Comparison of ENCODE assay signal across 1 cellular context in the genomic region with DNA sequence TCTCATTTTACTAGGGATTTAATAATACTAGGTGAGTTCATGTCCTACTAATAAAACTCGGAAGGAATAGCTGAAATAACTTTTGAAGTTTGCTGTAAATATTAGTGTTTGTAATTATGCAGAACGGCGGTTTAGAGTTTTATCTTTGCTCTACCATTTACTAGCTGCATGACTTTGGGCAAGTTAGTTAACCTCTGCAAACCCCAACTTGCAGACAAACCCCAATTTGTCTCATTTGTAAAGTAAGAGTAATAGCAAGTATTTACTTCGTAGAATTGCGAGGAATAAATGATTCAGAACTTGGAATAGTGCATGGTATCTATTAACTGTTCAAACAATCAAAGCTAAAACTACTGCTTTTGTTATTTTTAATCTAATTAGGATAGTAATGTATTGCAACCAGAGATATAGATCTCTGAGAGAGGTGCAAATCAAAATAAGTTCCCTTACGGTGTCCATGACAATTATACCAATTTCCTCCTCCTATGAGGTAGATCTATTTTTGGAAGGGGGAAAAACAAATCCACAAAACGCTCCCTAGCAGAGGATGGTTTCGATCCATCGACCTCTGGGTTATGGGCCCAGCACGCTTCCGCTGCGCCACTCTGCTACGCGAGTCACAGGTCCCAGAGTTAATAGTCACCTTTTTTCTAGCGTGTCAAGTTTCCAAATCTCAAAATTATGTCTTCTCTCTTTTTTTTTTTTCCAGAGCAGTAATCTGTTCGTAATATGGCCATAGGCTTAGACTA.
TF ChIP-seq lines count a peak whose summit lies in the region.

No MANE protein-coding gene starts in this region.

TF ChIP-seq in K562, 482 proteins besides CTCF, POLR2A, EP300 and RAD21 (continued from another document and continues in another):
- 0 out of 4 replicates have a peak, but pooled peaks of 1 of the 2 experiments have one; percentile 8 for TF ChIP-seq SIN3A (IDR thresholded peaks at IDR 0.05; ENCODE audit: borderline replicate concordance in 2 of 2, control insufficient read depth in 1 of 2, low read depth in 2 of 2, low read length in 2 of 2)
- peak; percentile 12 to 43; a peak in 3 of 4 replicates for TF ChIP-seq KDM1A (IDR thresholded peaks at IDR 0.05)
- TF ChIP-seq, protein P1, sequence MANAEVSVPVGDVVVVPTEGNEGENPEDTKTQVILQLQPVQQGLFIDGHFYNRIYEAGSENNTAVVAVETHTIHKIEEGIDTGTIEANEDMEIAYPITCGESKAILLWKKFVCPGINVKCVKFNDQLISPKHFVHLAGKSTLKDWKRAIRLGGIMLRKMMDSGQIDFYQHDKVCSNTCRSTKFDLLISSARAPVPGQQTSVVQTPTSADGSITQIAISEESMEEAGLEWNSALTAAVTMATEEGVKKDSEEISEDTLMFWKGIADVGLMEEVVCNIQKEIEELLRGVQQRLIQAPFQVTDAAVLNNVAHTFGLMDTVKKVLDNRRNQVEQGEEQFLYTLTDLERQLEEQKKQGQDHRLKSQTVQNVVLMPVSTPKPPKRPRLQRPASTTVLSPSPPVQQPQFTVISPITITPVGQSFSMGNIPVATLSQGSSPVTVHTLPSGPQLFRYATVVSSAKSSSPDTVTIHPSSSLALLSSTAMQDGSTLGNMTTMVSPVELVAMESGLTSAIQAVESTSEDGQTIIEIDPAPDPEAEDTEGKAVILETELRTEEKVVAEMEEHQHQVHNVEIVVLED (CRISPR knock-in tag; IDR thresholded peaks at IDR 0.05) = no peak
- TF ChIP-seq PCBP1 (IDR thresholded peaks at IDR 0.05; ENCODE audit: low read depth, low read length, poor library complexity, severe bottlenecking) = no peak
- no peak for TF ChIP-seq HOXB6 (CRISPR knock-in tag; IDR thresholded peaks at IDR 0.05; ENCODE audit: borderline replicate concordance)
- TF ChIP-seq, protein P2, sequence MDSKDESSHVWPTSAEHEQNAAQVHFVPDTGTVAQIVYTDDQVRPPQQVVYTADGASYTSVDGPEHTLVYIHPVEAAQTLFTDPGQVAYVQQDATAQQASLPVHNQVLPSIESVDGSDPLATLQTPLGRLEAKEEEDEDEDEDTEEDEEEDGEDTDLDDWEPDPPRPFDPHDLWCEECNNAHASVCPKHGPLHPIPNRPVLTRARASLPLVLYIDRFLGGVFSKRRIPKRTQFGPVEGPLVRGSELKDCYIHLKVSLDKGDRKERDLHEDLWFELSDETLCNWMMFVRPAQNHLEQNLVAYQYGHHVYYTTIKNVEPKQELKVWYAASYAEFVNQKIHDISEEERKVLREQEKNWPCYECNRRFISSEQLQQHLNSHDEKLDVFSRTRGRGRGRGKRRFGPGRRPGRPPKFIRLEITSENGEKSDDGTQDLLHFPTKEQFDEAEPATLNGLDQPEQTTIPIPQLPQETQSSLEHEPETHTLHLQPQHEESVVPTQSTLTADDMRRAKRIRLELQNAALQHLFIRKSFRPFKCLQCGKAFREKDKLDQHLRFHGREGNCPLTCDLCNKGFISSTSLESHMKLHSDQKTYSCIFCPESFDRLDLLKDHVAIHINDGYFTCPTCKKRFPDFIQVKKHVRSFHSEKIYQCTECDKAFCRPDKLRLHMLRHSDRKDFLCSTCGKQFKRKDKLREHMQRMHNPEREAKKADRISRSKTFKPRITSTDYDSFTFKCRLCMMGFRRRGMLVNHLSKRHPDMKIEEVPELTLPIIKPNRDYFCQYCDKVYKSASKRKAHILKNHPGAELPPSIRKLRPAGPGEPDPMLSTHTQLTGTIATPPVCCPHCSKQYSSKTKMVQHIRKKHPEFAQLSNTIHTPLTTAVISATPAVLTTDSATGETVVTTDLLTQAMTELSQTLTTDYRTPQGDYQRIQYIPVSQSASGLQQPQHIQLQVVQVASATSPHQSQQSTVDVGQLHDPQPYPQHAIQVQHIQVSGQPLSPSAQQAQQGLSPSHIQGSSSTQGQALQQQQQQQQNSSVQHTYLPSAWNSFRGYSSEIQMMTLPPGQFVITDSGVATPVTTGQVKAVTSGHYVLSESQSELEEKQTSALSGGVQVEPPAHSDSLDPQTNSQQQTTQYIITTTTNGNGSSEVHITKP (IDR thresholded peaks at IDR 0.05; ENCODE audit: partially characterized antibody) = peak; percentile 43
- TF ChIP-seq ZNF253 (CRISPR knock-in tag; conservative IDR thresholded peaks at IDR 0.05) = no peak
- TF ChIP-seq MBD2 (IDR thresholded peaks at IDR 0.05; ENCODE audit: borderline replicate concordance, low read depth) = no peak
- no peak for TF ChIP-seq ZC3H4 (CRISPR knock-in tag; IDR thresholded peaks at IDR 0.05; ENCODE audit: borderline replicate concordance)
- TF ChIP-seq ZNF644 (tag; IDR thresholded peaks at IDR 0.05; ENCODE audit: low read depth) = no peak
- no peak for TF ChIP-seq MYBL2 (IDR thresholded peaks at IDR 0.05; ENCODE audit: low read depth)
- TF ChIP-seq MYBL2 (CRISPR knock-in tag; IDR thresholded peaks at IDR 0.05; ENCODE audit: borderline replicate concordance) = no peak
- TF ChIP-seq, protein P3, sequence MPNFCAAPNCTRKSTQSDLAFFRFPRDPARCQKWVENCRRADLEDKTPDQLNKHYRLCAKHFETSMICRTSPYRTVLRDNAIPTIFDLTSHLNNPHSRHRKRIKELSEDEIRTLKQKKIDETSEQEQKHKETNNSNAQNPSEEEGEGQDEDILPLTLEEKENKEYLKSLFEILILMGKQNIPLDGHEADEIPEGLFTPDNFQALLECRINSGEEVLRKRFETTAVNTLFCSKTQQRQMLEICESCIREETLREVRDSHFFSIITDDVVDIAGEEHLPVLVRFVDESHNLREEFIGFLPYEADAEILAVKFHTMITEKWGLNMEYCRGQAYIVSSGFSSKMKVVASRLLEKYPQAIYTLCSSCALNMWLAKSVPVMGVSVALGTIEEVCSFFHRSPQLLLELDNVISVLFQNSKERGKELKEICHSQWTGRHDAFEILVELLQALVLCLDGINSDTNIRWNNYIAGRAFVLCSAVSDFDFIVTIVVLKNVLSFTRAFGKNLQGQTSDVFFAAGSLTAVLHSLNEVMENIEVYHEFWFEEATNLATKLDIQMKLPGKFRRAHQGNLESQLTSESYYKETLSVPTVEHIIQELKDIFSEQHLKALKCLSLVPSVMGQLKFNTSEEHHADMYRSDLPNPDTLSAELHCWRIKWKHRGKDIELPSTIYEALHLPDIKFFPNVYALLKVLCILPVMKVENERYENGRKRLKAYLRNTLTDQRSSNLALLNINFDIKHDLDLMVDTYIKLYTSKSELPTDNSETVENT (CRISPR knock-in tag; IDR thresholded peaks at IDR 0.05) = no peak
- TF ChIP-seq ZNF589 (CRISPR knock-in tag; IDR thresholded peaks at IDR 0.05; ENCODE audit: low read depth) = no peak
- no peak for TF ChIP-seq CBX2 (IDR thresholded peaks at IDR 0.05; ENCODE audit: insufficient read depth, low read length, poor library complexity, severe bottlenecking)
- TF ChIP-seq GABPB2 (CRISPR knock-in tag; conservative IDR thresholded peaks at IDR 0.05) = no peak; the same call in 1 of the 2 replicates
- TF ChIP-seq, protein P4, sequence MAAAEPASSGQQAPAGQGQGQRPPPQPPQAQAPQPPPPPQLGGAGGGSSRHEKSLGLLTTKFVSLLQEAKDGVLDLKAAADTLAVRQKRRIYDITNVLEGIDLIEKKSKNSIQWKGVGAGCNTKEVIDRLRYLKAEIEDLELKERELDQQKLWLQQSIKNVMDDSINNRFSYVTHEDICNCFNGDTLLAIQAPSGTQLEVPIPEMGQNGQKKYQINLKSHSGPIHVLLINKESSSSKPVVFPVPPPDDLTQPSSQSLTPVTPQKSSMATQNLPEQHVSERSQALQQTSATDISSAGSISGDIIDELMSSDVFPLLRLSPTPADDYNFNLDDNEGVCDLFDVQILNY (CRISPR knock-in tag; IDR thresholded peaks at IDR 0.05) = no peak
- TF ChIP-seq, protein P5, sequence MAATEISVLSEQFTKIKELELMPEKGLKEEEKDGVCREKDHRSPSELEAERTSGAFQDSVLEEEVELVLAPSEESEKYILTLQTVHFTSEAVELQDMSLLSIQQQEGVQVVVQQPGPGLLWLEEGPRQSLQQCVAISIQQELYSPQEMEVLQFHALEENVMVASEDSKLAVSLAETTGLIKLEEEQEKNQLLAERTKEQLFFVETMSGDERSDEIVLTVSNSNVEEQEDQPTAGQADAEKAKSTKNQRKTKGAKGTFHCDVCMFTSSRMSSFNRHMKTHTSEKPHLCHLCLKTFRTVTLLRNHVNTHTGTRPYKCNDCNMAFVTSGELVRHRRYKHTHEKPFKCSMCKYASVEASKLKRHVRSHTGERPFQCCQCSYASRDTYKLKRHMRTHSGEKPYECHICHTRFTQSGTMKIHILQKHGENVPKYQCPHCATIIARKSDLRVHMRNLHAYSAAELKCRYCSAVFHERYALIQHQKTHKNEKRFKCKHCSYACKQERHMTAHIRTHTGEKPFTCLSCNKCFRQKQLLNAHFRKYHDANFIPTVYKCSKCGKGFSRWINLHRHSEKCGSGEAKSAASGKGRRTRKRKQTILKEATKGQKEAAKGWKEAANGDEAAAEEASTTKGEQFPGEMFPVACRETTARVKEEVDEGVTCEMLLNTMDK (IDR thresholded peaks at IDR 0.05; ENCODE audit: borderline replicate concordance, insufficient read depth, low read depth, low read length, poor library complexity, severe bottlenecking) = no peak
- TF ChIP-seq, protein P6, sequence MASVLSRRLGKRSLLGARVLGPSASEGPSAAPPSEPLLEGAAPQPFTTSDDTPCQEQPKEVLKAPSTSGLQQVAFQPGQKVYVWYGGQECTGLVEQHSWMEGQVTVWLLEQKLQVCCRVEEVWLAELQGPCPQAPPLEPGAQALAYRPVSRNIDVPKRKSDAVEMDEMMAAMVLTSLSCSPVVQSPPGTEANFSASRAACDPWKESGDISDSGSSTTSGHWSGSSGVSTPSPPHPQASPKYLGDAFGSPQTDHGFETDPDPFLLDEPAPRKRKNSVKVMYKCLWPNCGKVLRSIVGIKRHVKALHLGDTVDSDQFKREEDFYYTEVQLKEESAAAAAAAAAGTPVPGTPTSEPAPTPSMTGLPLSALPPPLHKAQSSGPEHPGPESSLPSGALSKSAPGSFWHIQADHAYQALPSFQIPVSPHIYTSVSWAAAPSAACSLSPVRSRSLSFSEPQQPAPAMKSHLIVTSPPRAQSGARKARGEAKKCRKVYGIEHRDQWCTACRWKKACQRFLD (CRISPR knock-in tag; IDR thresholded peaks at IDR 0.05) = no peak
- TF ChIP-seq MAFF (IDR thresholded peaks at IDR 0.05; ENCODE audit: low read length) = no peak
- TF ChIP-seq SMARCA4 (IDR thresholded peaks at IDR 0.05) = no peak
- TF ChIP-seq MCM5 (IDR thresholded peaks at IDR 0.05; ENCODE audit: low read depth) = no peak
- TF ChIP-seq, protein P7, sequence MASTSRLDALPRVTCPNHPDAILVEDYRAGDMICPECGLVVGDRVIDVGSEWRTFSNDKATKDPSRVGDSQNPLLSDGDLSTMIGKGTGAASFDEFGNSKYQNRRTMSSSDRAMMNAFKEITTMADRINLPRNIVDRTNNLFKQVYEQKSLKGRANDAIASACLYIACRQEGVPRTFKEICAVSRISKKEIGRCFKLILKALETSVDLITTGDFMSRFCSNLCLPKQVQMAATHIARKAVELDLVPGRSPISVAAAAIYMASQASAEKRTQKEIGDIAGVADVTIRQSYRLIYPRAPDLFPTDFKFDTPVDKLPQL (IDR thresholded peaks at IDR 0.05; ENCODE audit: extremely low read depth, insufficient read length) = no peak
- TF ChIP-seq CHD1 (IDR thresholded peaks at IDR 0.05; ENCODE audit: low read length) = peak; percentile 38
- TF ChIP-seq, protein P8, sequence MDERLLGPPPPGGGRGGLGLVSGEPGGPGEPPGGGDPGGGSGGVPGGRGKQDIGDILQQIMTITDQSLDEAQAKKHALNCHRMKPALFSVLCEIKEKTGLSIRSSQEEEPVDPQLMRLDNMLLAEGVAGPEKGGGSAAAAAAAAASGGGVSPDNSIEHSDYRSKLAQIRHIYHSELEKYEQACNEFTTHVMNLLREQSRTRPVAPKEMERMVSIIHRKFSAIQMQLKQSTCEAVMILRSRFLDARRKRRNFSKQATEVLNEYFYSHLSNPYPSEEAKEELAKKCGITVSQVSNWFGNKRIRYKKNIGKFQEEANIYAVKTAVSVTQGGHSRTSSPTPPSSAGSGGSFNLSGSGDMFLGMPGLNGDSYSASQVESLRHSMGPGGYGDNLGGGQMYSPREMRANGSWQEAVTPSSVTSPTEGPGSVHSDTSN (CRISPR knock-in tag; IDR thresholded peaks at IDR 0.05; ENCODE audit: low read depth) = no peak
- TF ChIP-seq, protein P8 (tag; conservative IDR thresholded peaks at IDR 0.05; ENCODE audit: low read depth) = 0 out of 2 replicates have a peak, but pooled peaks have one; percentile 19
- TF ChIP-seq, protein P9, sequence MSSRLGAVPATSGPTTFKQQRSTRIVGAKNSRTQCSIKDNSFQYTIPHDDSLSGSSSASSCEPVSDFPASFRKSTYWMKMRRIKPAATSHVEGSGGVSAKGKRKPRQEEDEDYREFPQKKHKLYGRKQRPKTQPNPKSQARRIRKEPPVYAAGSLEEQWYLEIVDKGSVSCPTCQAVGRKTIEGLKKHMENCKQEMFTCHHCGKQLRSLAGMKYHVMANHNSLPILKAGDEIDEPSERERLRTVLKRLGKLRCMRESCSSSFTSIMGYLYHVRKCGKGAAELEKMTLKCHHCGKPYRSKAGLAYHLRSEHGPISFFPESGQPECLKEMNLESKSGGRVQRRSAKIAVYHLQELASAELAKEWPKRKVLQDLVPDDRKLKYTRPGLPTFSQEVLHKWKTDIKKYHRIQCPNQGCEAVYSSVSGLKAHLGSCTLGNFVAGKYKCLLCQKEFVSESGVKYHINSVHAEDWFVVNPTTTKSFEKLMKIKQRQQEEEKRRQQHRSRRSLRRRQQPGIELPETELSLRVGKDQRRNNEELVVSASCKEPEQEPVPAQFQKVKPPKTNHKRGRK (tag; IDR thresholded peaks at IDR 0.05) = no peak
- no peak for TF ChIP-seq ZNF785 (CRISPR knock-in tag; IDR thresholded peaks at IDR 0.05)
- TF ChIP-seq MEF2A (IDR thresholded peaks at IDR 0.05; ENCODE audit: control insufficient read depth, low read depth, low read length) = peak; percentile 99
- TF ChIP-seq, protein P10, sequence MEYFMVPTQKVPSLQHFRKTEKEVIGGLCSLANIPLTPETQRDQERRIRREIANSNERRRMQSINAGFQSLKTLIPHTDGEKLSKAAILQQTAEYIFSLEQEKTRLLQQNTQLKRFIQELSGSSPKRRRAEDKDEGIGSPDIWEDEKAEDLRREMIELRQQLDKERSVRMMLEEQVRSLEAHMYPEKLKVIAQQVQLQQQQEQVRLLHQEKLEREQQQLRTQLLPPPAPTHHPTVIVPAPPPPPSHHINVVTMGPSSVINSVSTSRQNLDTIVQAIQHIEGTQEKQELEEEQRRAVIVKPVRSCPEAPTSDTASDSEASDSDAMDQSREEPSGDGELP (CRISPR knock-in tag; IDR thresholded peaks at IDR 0.05; ENCODE audit: borderline replicate concordance) = 0 out of 2 replicates have a peak, but pooled peaks have one; percentile 34
- TF ChIP-seq, protein P11, sequence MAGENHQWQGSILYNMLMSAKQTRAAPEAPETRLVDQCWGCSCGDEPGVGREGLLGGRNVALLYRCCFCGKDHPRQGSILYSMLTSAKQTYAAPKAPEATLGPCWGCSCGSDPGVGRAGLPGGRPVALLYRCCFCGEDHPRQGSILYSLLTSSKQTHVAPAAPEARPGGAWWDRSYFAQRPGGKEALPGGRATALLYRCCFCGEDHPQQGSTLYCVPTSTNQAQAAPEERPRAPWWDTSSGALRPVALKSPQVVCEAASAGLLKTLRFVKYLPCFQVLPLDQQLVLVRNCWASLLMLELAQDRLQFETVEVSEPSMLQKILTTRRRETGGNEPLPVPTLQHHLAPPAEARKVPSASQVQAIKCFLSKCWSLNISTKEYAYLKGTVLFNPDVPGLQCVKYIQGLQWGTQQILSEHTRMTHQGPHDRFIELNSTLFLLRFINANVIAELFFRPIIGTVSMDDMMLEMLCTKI (IDR thresholded peaks at IDR 0.05; ENCODE audit: partially characterized antibody) = no peak
